ENCODE assay signal across 16 cellular contexts in the genomic region with DNA sequence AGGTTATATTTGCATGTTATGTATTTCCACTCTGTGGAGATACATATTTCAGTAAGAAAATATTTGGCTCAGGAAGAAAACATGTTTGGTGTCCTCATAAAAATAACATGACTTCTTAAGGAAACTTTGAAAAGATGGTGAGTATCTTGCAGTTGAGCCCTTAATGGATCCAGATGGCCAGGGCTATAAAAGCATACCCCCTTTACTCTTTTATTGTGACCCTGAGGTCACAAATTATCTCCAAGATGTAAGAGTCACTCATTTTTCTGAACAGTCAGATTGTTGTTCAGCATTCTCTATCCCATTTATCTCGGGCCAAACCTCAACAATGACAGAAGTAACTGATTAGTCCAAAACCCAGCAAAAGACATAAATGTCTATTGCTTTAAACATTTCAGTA.
DNase-seq lines count a peak whose midpoint lies in the region; ATAC-seq and TF ChIP-seq lines count a peak whose summit lies in the region.
"Had no signal": no experiment of that assay in that cellular context is flagged by ENCODE, and none has a peak within 500 bp of the region (broad histone marks: within the 10 kb centered on the region; RNA-seq: fewer than 3 reads in every experiment).

No MANE protein-coding gene starts in this region.

- no peak for ATAC-seq in SK-N-SH treated with all-trans-retinoic acid at 6 μM for 48 hours
- no peak for ATAC-seq in HG03159 (IDR thresholded peaks at IDR 0.05; ENCODE audit: unreplicated experiment)
- no peak for ATAC-seq in left colon
- ATAC-seq: HCT116 had no signal

- no peak overlapping the region for H3K4me3 ChIP-seq in SK-N-SH (ENCODE audit: low read depth in 2 of 2, low read length in 1 of 2)
- H3K4me3 ChIP-seq in foreskin fibroblast (ENCODE audit: low read depth in 1 of 2, low read length in 2 of 2): no peak overlapping the region
- H3K4me3 ChIP-seq: BLaER1 treated with 17β-estradiol and CSF1 and Interleukin-3, amounts not matched to agents 10 nM and 100 nM; GM23248 had no signal

- 72% methylated on average over 1 of the region's 1 CpG for WGBS in SK-N-SH (ENCODE audit: low lambda C conversion rate)

- peaks cover 12% of the 10 kb centered on the region for H3F3A ChIP-seq in SK-N-SH (replicated peaks; ENCODE audit: insufficient read depth)

- TF ChIP-seq EP300 in SK-N-SH (IDR thresholded peaks at IDR 0.05; ENCODE audit: borderline replicate concordance in 1 of 2, low read depth in 1 of 2, low read length in 1 of 2): no peak

- H3K9me2 ChIP-seq in SK-N-SH: no peaks in the 10 kb centered on the region

- no peak overlapping the region for H3K4me2 ChIP-seq in SK-N-SH
- H3K4me2 ChIP-seq: BLaER1 treated with 17β-estradiol and CSF1 and Interleukin-3, amounts not matched to agents 10 nM and 100 nM had no signal

- no peaks in the 10 kb centered on the region for H3K79me2 ChIP-seq in SK-N-SH (ENCODE audit: insufficient read depth)

- no peak overlapping the region for H2AFZ ChIP-seq in SK-N-SH (ENCODE audit: low read depth)
- H2AFZ ChIP-seq: GM23248 had no signal

- no peak for TF ChIP-seq CTCF in SK-N-SH (IDR thresholded peaks at IDR 0.05)
- TF ChIP-seq CTCF in foreskin fibroblast (IDR thresholded peaks at IDR 0.05; ENCODE audit: low read depth, low read length): no peak

- H4K20me1 ChIP-seq in SK-N-SH (ENCODE audit: insufficient read depth): no peaks in the 10 kb centered on the region
- H4K20me1 ChIP-seq: BLaER1 treated with 17β-estradiol and CSF1 and Interleukin-3, amounts not matched to agents 10 nM and 100 nM had no signal

- peaks cover 0 to 7% of the 10 kb centered on the region in 2 experiments for H3K36me3 ChIP-seq in SK-N-SH (replicated peaks in 1 of 2; ENCODE audit: control insufficient read depth in 1 of 2, insufficient read depth in 2 of 2, low read length in 1 of 2)
- H3K36me3 ChIP-seq: BLaER1 treated with 17β-estradiol and CSF1 and Interleukin-3, amounts not matched to agents 10 nM and 100 nM had no signal

- peaks cover 0 to 11% of the 10 kb centered on the region in 2 experiments; a peak in 3 of 4 replicates for H3K4me1 ChIP-seq in SK-N-SH (ENCODE audit: control insufficient read depth in 1 of 2, insufficient read depth in 2 of 2, low read depth in 1 of 2, low read length in 1 of 2)

- intact Hi-C loops in left colon (cut with DNase I, micrococcal nuclease): no loop called here

- no peak for DNase-seq in SK-N-SH
- DNase-seq in amniotic epithelial cell (ENCODE audit: low read depth): peak; percentile 47
- DNase-seq in foreskin fibroblast: peak; percentile 14 to 54
- no peak for DNase-seq in NCI-H510A (lab: John Stamatoyannopoulos, UW)
- no peak for DNase-seq in HPDE6-E6E7 (ENCODE audit: extremely low spot score)
- no peak for DNase-seq in left colon
- DNase-seq: AML-193; CD4-positive, CD25-positive, alpha-beta regulatory T cell; DMS53; GM23248; IMR-90 had no signal

- H3K27me3 ChIP-seq in SK-N-SH (ENCODE audit: insufficient read depth): no peaks in the 10 kb centered on the region
- H3K27me3 ChIP-seq: BLaER1 treated with 17β-estradiol and CSF1 and Interleukin-3, amounts not matched to agents 10 nM and 100 nM had no signal

- POLR2A ChIA-PET in SK-N-SH (lab: Yijun Ruan, JAX): no interaction called here

- H3K9me3 ChIP-seq in SK-N-SH: no peaks in the 10 kb centered on the region
- H3K9me3 ChIP-seq: BLaER1 treated with 17β-estradiol and CSF1 and Interleukin-3, amounts not matched to agents 10 nM and 100 nM had no signal

- TF ChIP-seq RAD21 in SK-N-SH (IDR thresholded peaks at IDR 0.05; ENCODE audit: low read length): no peak

- H3K27ac ChIP-seq in SK-N-SH (ENCODE audit: low read depth in 2 of 2, low read length in 1 of 2): no peak overlapping the region; a peak in 1 of 4 replicates
- H3K27ac ChIP-seq: 22Rv1; BLaER1 treated with 17β-estradiol and CSF1 and Interleukin-3, amounts not matched to agents 10 nM and 100 nM; GM23248 had no signal

- CTCF ChIA-PET in SK-N-SH (lab: Yijun Ruan, JAX): no interaction called here

- no peak overlapping the region for H3K9ac ChIP-seq in SK-N-SH
- H3K9ac ChIP-seq: BLaER1 treated with 17β-estradiol and CSF1 and Interleukin-3, amounts not matched to agents 10 nM and 100 nM; GM23248 had no signal

TF ChIP-seq in SK-N-SH, 30 proteins besides CTCF, POLR2A, EP300 and RAD21:
- TF ChIP-seq TCF12 (IDR thresholded peaks at IDR 0.05) (0 out of 2 replicates have a peak, but pooled peaks have one; percentile 34), RFX5 (IDR thresholded peaks at IDR 0.05; ENCODE audit: low read length) (no peak)

TF ChIP-seq in SK-N-SH treated with all-trans-retinoic acid at 6 μM for 48 hours, 23 proteins besides CTCF, POLR2A, EP300 and RAD21:
- TF ChIP-seq, protein P1, sequence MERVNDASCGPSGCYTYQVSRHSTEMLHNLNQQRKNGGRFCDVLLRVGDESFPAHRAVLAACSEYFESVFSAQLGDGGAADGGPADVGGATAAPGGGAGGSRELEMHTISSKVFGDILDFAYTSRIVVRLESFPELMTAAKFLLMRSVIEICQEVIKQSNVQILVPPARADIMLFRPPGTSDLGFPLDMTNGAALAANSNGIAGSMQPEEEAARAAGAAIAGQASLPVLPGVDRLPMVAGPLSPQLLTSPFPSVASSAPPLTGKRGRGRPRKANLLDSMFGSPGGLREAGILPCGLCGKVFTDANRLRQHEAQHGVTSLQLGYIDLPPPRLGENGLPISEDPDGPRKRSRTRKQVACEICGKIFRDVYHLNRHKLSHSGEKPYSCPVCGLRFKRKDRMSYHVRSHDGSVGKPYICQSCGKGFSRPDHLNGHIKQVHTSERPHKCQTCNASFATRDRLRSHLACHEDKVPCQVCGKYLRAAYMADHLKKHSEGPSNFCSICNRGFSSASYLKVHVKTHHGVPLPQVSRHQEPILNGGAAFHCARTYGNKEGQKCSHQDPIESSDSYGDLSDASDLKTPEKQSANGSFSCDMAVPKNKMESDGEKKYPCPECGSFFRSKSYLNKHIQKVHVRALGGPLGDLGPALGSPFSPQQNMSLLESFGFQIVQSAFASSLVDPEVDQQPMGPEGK (CRISPR knock-in tag; IDR thresholded peaks at IDR 0.05; ENCODE audit: borderline replicate concordance): no peak
- no peak for TF ChIP-seq CSRNP3 (CRISPR knock-in tag; IDR thresholded peaks at IDR 0.05)
- TF ChIP-seq OSR1 (CRISPR knock-in tag; IDR thresholded peaks at IDR 0.05): no peak
- TF ChIP-seq ZC3H10 (CRISPR knock-in tag; IDR thresholded peaks at IDR 0.05): no peak
- TF ChIP-seq POU6F1 (CRISPR knock-in tag; IDR thresholded peaks at IDR 0.05; ENCODE audit: borderline replicate concordance, low read depth): no peak
- TF ChIP-seq SNAI2 (CRISPR knock-in tag; IDR thresholded peaks at IDR 0.05): no peak
- TF ChIP-seq CREB5 (CRISPR knock-in tag; IDR thresholded peaks at IDR 0.05; ENCODE audit: low read depth): no peak

Comparison
In these comparisons a context has a peak if more than half of its experiments do, and no peak if none do; other contexts are left out.
1. DNase-seq: peak in amniotic epithelial cell (single experiment) and foreskin fibroblast (2 of 2); none in SK-N-SH (single experiment), NCI-H510A (single experiment), HPDE6-E6E7 (single experiment) and left colon (0 of 2).